In the genomic region with DNA sequence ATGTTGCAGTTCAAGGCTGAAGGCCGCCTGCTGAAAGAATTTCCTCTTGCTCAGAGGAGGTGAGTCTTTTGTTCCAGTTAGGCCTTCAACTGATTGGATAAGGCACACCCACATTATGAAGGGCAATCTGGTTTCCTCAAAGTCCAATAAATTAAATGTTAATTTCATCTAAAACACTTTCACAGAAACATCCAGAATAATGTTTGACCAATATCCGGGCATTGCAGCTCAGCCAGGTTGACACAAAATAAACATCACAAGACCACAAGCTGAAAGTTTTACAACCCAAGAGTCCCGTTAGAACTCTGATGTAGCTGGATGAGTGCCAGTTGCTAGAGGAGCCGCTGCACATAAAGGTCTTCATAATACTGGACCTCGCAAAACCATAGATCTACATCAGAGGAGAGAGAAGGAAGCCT, we compare ENCODE assay signal across 1 cellular context.
TF ChIP-seq lines count a peak whose summit lies in the region.

No MANE protein-coding gene starts in this region.

TF ChIP-seq in endothelial cell of umbilical vein, 7 proteins besides CTCF, POLR2A, EP300 and RAD21 (continued from another document):
- TF ChIP-seq MYC (IDR thresholded peaks at IDR 0.05; ENCODE audit: low read depth, low read length), result no peak
- no peak for TF ChIP-seq GATA2 (IDR thresholded peaks at IDR 0.05; ENCODE audit: insufficient read depth, insufficient read length, low read depth, low read length)
- TF ChIP-seq, protein P1, sequence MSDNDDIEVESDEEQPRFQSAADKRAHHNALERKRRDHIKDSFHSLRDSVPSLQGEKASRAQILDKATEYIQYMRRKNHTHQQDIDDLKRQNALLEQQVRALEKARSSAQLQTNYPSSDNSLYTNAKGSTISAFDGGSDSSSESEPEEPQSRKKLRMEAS (IDR thresholded peaks at IDR 0.05; ENCODE audit: insufficient read depth, insufficient read length), result no peak
- no peak for TF ChIP-seq JUN (IDR thresholded peaks at IDR 0.05; ENCODE audit: borderline replicate concordance, insufficient read depth, insufficient read length, low read depth)
- no peak for TF ChIP-seq EZH2 (IDR thresholded peaks at IDR 0.05; ENCODE audit: borderline replicate concordance, low read depth, low read length, severe bottlenecking)
